3 cellular contexts compared by ENCODE assay signal in genomic region chr9:27856748-27857147, GRCh38.
"Had no signal": no experiment of that assay in that cellular context is flagged by ENCODE, and none has a peak within 500 bp of the region (broad histone marks: within the 10 kb centered on the region; RNA-seq: fewer than 3 reads in every experiment).

No MANE protein-coding gene starts in this region.

- H3K4me3 ChIP-seq: GM12878 had no signal

- ATAC-seq: GM12878 had no signal

- DNase-seq: GDM1, GF-D8 had no signal
